8 cellular contexts compared by ENCODE assay signal in genomic region chr13:44573790-44574465, GRCh38. TPM values are rescaled to one million over a fixed set of nuclear protein-coding genes. Genes with fewer than 3 reads are reported as not detected.
DNase-seq lines count a peak whose midpoint lies in the region; ATAC-seq and TF ChIP-seq lines count a peak whose summit lies in the region.

No MANE protein-coding gene starts in this region.

- no peak overlapping the region for H2AFZ ChIP-seq in MM.1S (ENCODE audit: low read length)
- H2AFZ ChIP-seq in neuron (ENCODE audit: low read depth, low read length): no peak overlapping the region

- no peak overlapping the region for H3K9ac ChIP-seq in MM.1S (ENCODE audit: low read length)
- H3K9ac ChIP-seq in duodenal mucosa (ENCODE audit: low read depth in 1 of 2, low read length in 2 of 2): no peak overlapping the region

- no peak for ATAC-seq in activated CD4-positive, alpha-beta T cell treated with anti-CD3 and anti-CD28 coated beads for 36 hours
- no peak for ATAC-seq in GM21367 (IDR thresholded peaks at IDR 0.05; ENCODE audit: unreplicated experiment)

- intact Hi-C loops in activated CD4-positive, alpha-beta T cell treated with anti-CD3 and anti-CD28 coated beads for 36 hours (cut with DNase I, micrococcal nuclease): loop anchor here in 1 of 2 experiments (10.0 kb wide), 1 partner anchor 319 kb away; no protein-coding TSS in a partner anchor

- no peaks in the 10 kb centered on the region for H3K9me3 Mint-ChIP-seq in activated CD4-positive, alpha-beta T cell treated with anti-CD3 and anti-CD28 coated beads for 36 hours (ENCODE audit: low read depth)
- no peaks in the 10 kb centered on the region for H3K9me3 Mint-ChIP-seq in T-helper 2 cell treated with Interferon-gamma antibody and Interleukin-4, amounts not matched to agents 5 μg/mL and 100 μg/mL, for 36 hours

- DNase-seq in activated CD4-positive, alpha-beta T cell treated with anti-CD3 and anti-CD28 coated beads for 36 hours: peak; percentile 30
- no peak for DNase-seq in activated CD4-positive, alpha-beta T cell treated with anti-CD3 and anti-CD28 coated beads, Interleukin-2, amount 50 U/mL, for 4 hours
- no peak for DNase-seq in MM.1S
- no peak for DNase-seq in DMS79 treated with DMSO at 0.1 percent for 48 hours (lab: John Stamatoyannopoulos, UW)
- no peak for DNase-seq in T-helper 2 cell treated with Interferon-gamma antibody and Interleukin-4, amounts not matched to agents 5 μg/mL and 100 μg/mL, for 36 hours (ENCODE audit: low spot score)

- H3K36me3 ChIP-seq in MM.1S (replicated peaks; ENCODE audit: insufficient read depth, low read length) (no peaks in the 10 kb centered on the region), duodenal mucosa (ENCODE audit: control insufficient read depth in 1 of 2, insufficient read depth in 2 of 2, low read length in 2 of 2) (peaks cover 0 to 4% of the 10 kb centered on the region in 2 donors), neuron (ENCODE audit: insufficient read depth, low read length) (peaks cover 23% of the 10 kb centered on the region)

- no peak overlapping the region for H3K4me2 ChIP-seq in MM.1S (ENCODE audit: low read depth, low read length)

- 0 out of 2 replicates have a peak, but pooled peaks cover 3% of the 10 kb centered on the region for H3K79me2 ChIP-seq in MM.1S (ENCODE audit: low read length)

- no peaks in the 10 kb centered on the region for H3K27me3 ChIP-seq in MM.1S (replicated peaks; ENCODE audit: insufficient read depth, low read length)
- H3K27me3 ChIP-seq in duodenal mucosa (ENCODE audit: control insufficient read depth in 1 of 2, insufficient read depth in 2 of 2, low read length in 2 of 2): no peaks in the 10 kb centered on the region
- H3K27me3 ChIP-seq in neuron (ENCODE audit: insufficient read depth, low read length): no peaks in the 10 kb centered on the region

- peaks cover 50% of the 10 kb centered on the region for H3K4me1 Mint-ChIP-seq in activated CD4-positive, alpha-beta T cell treated with anti-CD3 and anti-CD28 coated beads for 36 hours
- peaks cover 16% of the 10 kb centered on the region for H3K4me1 Mint-ChIP-seq in T-helper 2 cell treated with Interferon-gamma antibody and Interleukin-4, amounts not matched to agents 5 μg/mL and 100 μg/mL, for 36 hours (ENCODE audit: low read depth)

- CTCF ChIA-PET in activated CD4-positive, alpha-beta T cell treated with anti-CD3 and anti-CD28 coated beads for 36 hours (lab: Charles Lee): interaction anchor here (0.5 to 1.1 kb wide), 5 partner anchors 8 to 1714 kb away, joined by 3 read pairs; no protein-coding TSS in a partner anchor

- POLR2A ChIA-PET in activated CD4-positive, alpha-beta T cell treated with anti-CD3 and anti-CD28 coated beads for 36 hours (lab: Charles Lee): no interaction called here

- H3K4me1 ChIP-seq in MM.1S (ENCODE audit: low read length) (0 out of 2 replicates have a peak, but pooled peaks cover 7% of the 10 kb centered on the region), duodenal mucosa (ENCODE audit: control insufficient read depth in 1 of 2, insufficient read depth in 2 of 2, low read length in 2 of 2) (peaks cover 38 to 51% of the 10 kb centered on the region in 2 donors), neuron (ENCODE audit: insufficient read depth, low read length) (peaks cover 45% of the 10 kb centered on the region)

- H3K4me3 ChIP-seq in MM.1S (ENCODE audit: low read length) (no peak overlapping the region), duodenal mucosa (ENCODE audit: low read depth in 1 of 2, low read length in 2 of 2) (peak overlapping the region; percentile 79 to 83), neuron (ENCODE audit: low read length) (peak overlapping the region; percentile 72)

- TF ChIP-seq CTCF in MM.1S (IDR thresholded peaks at IDR 0.05; ENCODE audit: low read length): peak; percentile 14; the same call in 1 of the 2 replicates

- no peaks in the 10 kb centered on the region for H4K20me1 ChIP-seq in MM.1S (ENCODE audit: insufficient read depth, low read length)

- H3K27ac ChIP-seq in MM.1S (ENCODE audit: low read length): no peak overlapping the region
- no peak overlapping the region for H3K27ac ChIP-seq in duodenal mucosa (ENCODE audit: low read depth, low read length)

- no peak overlapping the region for H3K27ac Mint-ChIP-seq in activated CD4-positive, alpha-beta T cell treated with anti-CD3 and anti-CD28 coated beads for 36 hours
- H3K27ac Mint-ChIP-seq in T-helper 2 cell treated with Interferon-gamma antibody and Interleukin-4, amounts not matched to agents 5 μg/mL and 100 μg/mL, for 36 hours: no peak overlapping the region

- peaks cover 3% of the 10 kb centered on the region for H3K27me3 Mint-ChIP-seq in activated CD4-positive, alpha-beta T cell treated with anti-CD3 and anti-CD28 coated beads for 36 hours
- H3K27me3 Mint-ChIP-seq in T-helper 2 cell treated with Interferon-gamma antibody and Interleukin-4, amounts not matched to agents 5 μg/mL and 100 μg/mL, for 36 hours (ENCODE audit: low read depth): peaks cover 48% of the 10 kb centered on the region

- H3K4me3 Mint-ChIP-seq in activated CD4-positive, alpha-beta T cell treated with anti-CD3 and anti-CD28 coated beads for 36 hours: no peak overlapping the region
- H3K4me3 Mint-ChIP-seq in T-helper 2 cell treated with Interferon-gamma antibody and Interleukin-4, amounts not matched to agents 5 μg/mL and 100 μg/mL, for 36 hours: no peak overlapping the region

- no peaks in the 10 kb centered on the region for H3K9me2 ChIP-seq in MM.1S (replicated peaks; ENCODE audit: insufficient read depth, low read length)

- H3K9me3 ChIP-seq in MM.1S (replicated peaks; ENCODE audit: insufficient read depth, low read length): no peaks in the 10 kb centered on the region
- no peaks in the 10 kb centered on the region for H3K9me3 ChIP-seq in duodenal mucosa (ENCODE audit: control insufficient read depth in 1 of 2, low read length in 2 of 2)
- no peaks in the 10 kb centered on the region for H3K9me3 ChIP-seq in neuron (ENCODE audit: low read length)

- peaks cover 6% of the 10 kb centered on the region for H3K36me3 Mint-ChIP-seq in activated CD4-positive, alpha-beta T cell treated with anti-CD3 and anti-CD28 coated beads for 36 hours (ENCODE audit: low read depth)
- peaks cover 4% of the 10 kb centered on the region for H3K36me3 Mint-ChIP-seq in T-helper 2 cell treated with Interferon-gamma antibody and Interleukin-4, amounts not matched to agents 5 μg/mL and 100 μg/mL, for 36 hours (ENCODE audit: low read depth)

- H3F3A ChIP-seq in MM.1S (ENCODE audit: insufficient read depth, low read length): peaks cover 9% of the 10 kb centered on the region; the same call in 1 of the 2 replicates

RNA-seq across cellular contexts. Expression of gene TSC22D1, which starts 2.2 kb away (rescaled TPM):
- total RNA-seq in activated CD4-positive, alpha-beta T cell treated with anti-CD3 and anti-CD28 coated beads for 36 hours: 1 to 10 TPM; 6.5 to 6.7 TPM
